Comparison of ENCODE assay signal across 9 cellular contexts in genomic region chr11:88335284-88335683, GRCh38. TPM values are rescaled to one million over a fixed set of nuclear protein-coding genes. Genes with fewer than 3 reads are reported as not detected.
DNase-seq lines count a peak whose midpoint lies in the region; ATAC-seq, FAIRE-seq and TF ChIP-seq lines count a peak whose summit lies in the region.
"Had no signal": no experiment of that assay in that cellular context is flagged by ENCODE, and none has a peak within 500 bp of the region (broad histone marks: within the 10 kb centered on the region; RNA-seq: fewer than 3 reads in every experiment).

No MANE protein-coding gene starts in this region.

- H3K27ac Mint-ChIP-seq in activated CD8-positive, alpha-beta memory T cell treated with anti-CD3 and anti-CD28 coated beads, Interleukin-2, amount 10 ng/mL, durations not matched to agents 7 days and 5 days: peak overlapping the region; percentile 95
- peak overlapping the region; percentile 71 for H3K27ac Mint-ChIP-seq in T-helper 2 cell treated with Interferon-gamma antibody and Interleukin-4, amounts not matched to agents 5 μg/mL and 100 μg/mL, for 36 hours
- peak overlapping the region; percentile 15 for H3K27ac Mint-ChIP-seq in stimulated activated memory B cell treated with anti-CD40 and anti-IgM and Interleukin-4, amounts not matched to agents 10 μg/mL and 1 μg/mL and 100 μg/mL, for 72 hours

- DNase-seq in activated CD8-positive, alpha-beta memory T cell treated with anti-CD3 and anti-CD28 coated beads, Interleukin-2, amount 10 ng/mL, durations not matched to agents 7 days and 5 days: peak; percentile 41
- no peak for DNase-seq in activated CD8-positive, alpha-beta memory T cell treated with anti-CD3 and anti-CD28 coated beads for 24 hours
- no peak for DNase-seq in T-helper 2 cell treated with Interferon-gamma antibody and Interleukin-4, amounts not matched to agents 5 μg/mL and 100 μg/mL, for 36 hours (ENCODE audit: low spot score)
- DNase-seq in fibroblast of villous mesenchyme (ENCODE audit: low read depth) (peak; percentile 23), H4 (ENCODE audit: low spot score) (no peak), pancreas (no peak)
- DNase-seq in stimulated activated CD4-positive, alpha-beta T cell treated with anti-CD3 and anti-CD28 coated beads, Interleukin-15, amount 100 ng/mL, for 24 hours: no peak

- H3K9me3 Mint-ChIP-seq in activated CD8-positive, alpha-beta memory T cell treated with anti-CD3 and anti-CD28 coated beads, Interleukin-2, amount 10 ng/mL, durations not matched to agents 7 days and 5 days (ENCODE audit: low read depth): no peaks in the 10 kb centered on the region
- H3K9me3 Mint-ChIP-seq in T-helper 2 cell treated with Interferon-gamma antibody and Interleukin-4, amounts not matched to agents 5 μg/mL and 100 μg/mL, for 36 hours: no peaks in the 10 kb centered on the region
- no peaks in the 10 kb centered on the region for H3K9me3 Mint-ChIP-seq in stimulated activated memory B cell treated with anti-CD40 and anti-IgM and Interleukin-4, amounts not matched to agents 10 μg/mL and 1 μg/mL and 100 μg/mL, for 72 hours

- peaks cover 0 to 8% (median 8%) of the 10 kb centered on the region in 3 donors for H3K4me1 ChIP-seq in pancreas

- H3K27ac ChIP-seq in pancreas: no peak overlapping the region

- H3K9me3 ChIP-seq in pancreas: no peaks in the 10 kb centered on the region

- H3K4me3 ChIP-seq in fibroblast of villous mesenchyme (ENCODE audit: low read depth, low read length): peak overlapping the region; percentile 96
- peak overlapping the region in 1 of 4 donors; percentile 11 for H3K4me3 ChIP-seq in pancreas

- H3K36me3 Mint-ChIP-seq in activated CD8-positive, alpha-beta memory T cell treated with anti-CD3 and anti-CD28 coated beads, Interleukin-2, amount 10 ng/mL, durations not matched to agents 7 days and 5 days: peaks cover 60% of the 10 kb centered on the region
- peaks cover 58% of the 10 kb centered on the region for H3K36me3 Mint-ChIP-seq in T-helper 2 cell treated with Interferon-gamma antibody and Interleukin-4, amounts not matched to agents 5 μg/mL and 100 μg/mL, for 36 hours (ENCODE audit: low read depth)
- H3K36me3 Mint-ChIP-seq in stimulated activated memory B cell treated with anti-CD40 and anti-IgM and Interleukin-4, amounts not matched to agents 10 μg/mL and 1 μg/mL and 100 μg/mL, for 72 hours: peaks cover 29% of the 10 kb centered on the region

- no peak for ATAC-seq in activated CD8-positive, alpha-beta memory T cell treated with anti-CD3 and anti-CD28 coated beads, Interleukin-2, amount 10 ng/mL, durations not matched to agents 7 days and 5 days
- no peak for ATAC-seq in stimulated activated memory B cell treated with anti-CD40 and anti-IgM and Interleukin-4, amounts not matched to agents 10 μg/mL and 1 μg/mL and 100 μg/mL, for 72 hours
- no peak for ATAC-seq in pancreas
- ATAC-seq: Panc1 had no signal

- FAIRE-seq in pancreas (lab: Jason Lieb, UNC): no peak

- intact Hi-C loops in pancreas (cut with DNase I): no loop called here

- no peaks in the 10 kb centered on the region for H3K27me3 Mint-ChIP-seq in activated CD8-positive, alpha-beta memory T cell treated with anti-CD3 and anti-CD28 coated beads, Interleukin-2, amount 10 ng/mL, durations not matched to agents 7 days and 5 days
- no peaks in the 10 kb centered on the region for H3K27me3 Mint-ChIP-seq in T-helper 2 cell treated with Interferon-gamma antibody and Interleukin-4, amounts not matched to agents 5 μg/mL and 100 μg/mL, for 36 hours (ENCODE audit: low read depth)
- no peaks in the 10 kb centered on the region for H3K27me3 Mint-ChIP-seq in stimulated activated memory B cell treated with anti-CD40 and anti-IgM and Interleukin-4, amounts not matched to agents 10 μg/mL and 1 μg/mL and 100 μg/mL, for 72 hours

- H3K36me3 ChIP-seq in pancreas: no peaks in the 10 kb centered on the region

- no peak for TF ChIP-seq CTCF in fibroblast of villous mesenchyme (IDR thresholded peaks at IDR 0.05; ENCODE audit: insufficient read depth, low read depth, low read length)
- TF ChIP-seq CTCF in pancreas (IDR thresholded peaks at IDR 0.05): no peak

- CTCF ChIA-PET in activated CD8-positive, alpha-beta memory T cell treated with anti-CD3 and anti-CD28 coated beads, Interleukin-2, amount 10 ng/mL, durations not matched to agents 7 days and 5 days (lab: Charles Lee): interaction anchor here (0.7 to 4.7 kb wide), 5 partner anchors 20 to 208 kb away, joined by 3 to 44 read pairs (median 3); no protein-coding TSS in a partner anchor

- WGBS in pancreas, 2 donors: 74 to 90% methylated on average over 4 of the region's 4 CpGs

- no peaks in the 10 kb centered on the region for H3K27me3 ChIP-seq in pancreas

- H3K4me3 Mint-ChIP-seq in activated CD8-positive, alpha-beta memory T cell treated with anti-CD3 and anti-CD28 coated beads, Interleukin-2, amount 10 ng/mL, durations not matched to agents 7 days and 5 days: peak overlapping the region; percentile 93
- H3K4me3 Mint-ChIP-seq in T-helper 2 cell treated with Interferon-gamma antibody and Interleukin-4, amounts not matched to agents 5 μg/mL and 100 μg/mL, for 36 hours: peak overlapping the region; percentile 99
- peak overlapping the region; percentile 32 for H3K4me3 Mint-ChIP-seq in stimulated activated memory B cell treated with anti-CD40 and anti-IgM and Interleukin-4, amounts not matched to agents 10 μg/mL and 1 μg/mL and 100 μg/mL, for 72 hours

- H3K4me1 Mint-ChIP-seq in activated CD8-positive, alpha-beta memory T cell treated with anti-CD3 and anti-CD28 coated beads, Interleukin-2, amount 10 ng/mL, durations not matched to agents 7 days and 5 days: peaks cover 62% of the 10 kb centered on the region
- H3K4me1 Mint-ChIP-seq in T-helper 2 cell treated with Interferon-gamma antibody and Interleukin-4, amounts not matched to agents 5 μg/mL and 100 μg/mL, for 36 hours (ENCODE audit: low read depth): peaks cover 58% of the 10 kb centered on the region
- peaks cover 40% of the 10 kb centered on the region for H3K4me1 Mint-ChIP-seq in stimulated activated memory B cell treated with anti-CD40 and anti-IgM and Interleukin-4, amounts not matched to agents 10 μg/mL and 1 μg/mL and 100 μg/mL, for 72 hours

RNA-seq across cellular contexts. Expression of gene CTSC, which starts 2.3 kb away (rescaled TPM):
- total RNA-seq in activated CD8-positive, alpha-beta memory T cell treated with anti-CD3 and anti-CD28 coated beads, Interleukin-2, amount 10 ng/mL, durations not matched to agents 7 days and 5 days: 100 to 1,000 TPM; 287 to 292 TPM
- total RNA-seq in fibroblast of villous mesenchyme (145 and 276 TPM in 2 replicates), pancreas (10 to 100 TPM; 13.6 to 68.6 (median 30.1) TPM)
- total RNA-seq in H4 (2014; rRNA removed; shearing (Covaris generic)): 348 and 424 TPM in 2 replicates
- 10 to 100 TPM; 12.2 to 18.4 TPM for polyA plus RNA-seq in pancreas

Comparison
In these comparisons a context has a peak if more than half of its experiments do, and no peak if none do; other contexts are left out.
1. DNase-seq: peak in activated CD8-positive, alpha-beta memory T cell treated with anti-CD3 and anti-CD28 coated beads, Interleukin-2, amount 10 ng/mL, durations not matched to agents 7 days and 5 days (single experiment) and fibroblast of villous mesenchyme (single experiment); none in activated CD8-positive, alpha-beta memory T cell treated with anti-CD3 and anti-CD28 coated beads for 24 hours (single experiment), T-helper 2 cell treated with Interferon-gamma antibody and Interleukin-4, amounts not matched to agents 5 μg/mL and 100 μg/mL, for 36 hours (single experiment), stimulated activated CD4-positive, alpha-beta T cell treated with anti-CD3 and anti-CD28 coated beads, Interleukin-15, amount 100 ng/mL, for 24 hours (single experiment), H4 (single experiment) and pancreas (0 of 6).
2. H3K27ac Mint-ChIP-seq: peak in every context shown above with its lines; median percentile 95 in activated CD8-positive, alpha-beta memory T cell treated with anti-CD3 and anti-CD28 coated beads, Interleukin-2, amount 10 ng/mL, durations not matched to agents 7 days and 5 days; 71 in T-helper 2 cell treated with Interferon-gamma antibody and Interleukin-4, amounts not matched to agents 5 μg/mL and 100 μg/mL, for 36 hours; 15 in stimulated activated memory B cell treated with anti-CD40 and anti-IgM and Interleukin-4, amounts not matched to agents 10 μg/mL and 1 μg/mL and 100 μg/mL, for 72 hours.
3. H3K4me3 Mint-ChIP-seq: peak in every context shown above with its lines; median percentile 99 in T-helper 2 cell treated with Interferon-gamma antibody and Interleukin-4, amounts not matched to agents 5 μg/mL and 100 μg/mL, for 36 hours; 93 in activated CD8-positive, alpha-beta memory T cell treated with anti-CD3 and anti-CD28 coated beads, Interleukin-2, amount 10 ng/mL, durations not matched to agents 7 days and 5 days; 32 in stimulated activated memory B cell treated with anti-CD40 and anti-IgM and Interleukin-4, amounts not matched to agents 10 μg/mL and 1 μg/mL and 100 μg/mL, for 72 hours.